21 cellular contexts compared by ENCODE assay signal in the genomic region with DNA sequence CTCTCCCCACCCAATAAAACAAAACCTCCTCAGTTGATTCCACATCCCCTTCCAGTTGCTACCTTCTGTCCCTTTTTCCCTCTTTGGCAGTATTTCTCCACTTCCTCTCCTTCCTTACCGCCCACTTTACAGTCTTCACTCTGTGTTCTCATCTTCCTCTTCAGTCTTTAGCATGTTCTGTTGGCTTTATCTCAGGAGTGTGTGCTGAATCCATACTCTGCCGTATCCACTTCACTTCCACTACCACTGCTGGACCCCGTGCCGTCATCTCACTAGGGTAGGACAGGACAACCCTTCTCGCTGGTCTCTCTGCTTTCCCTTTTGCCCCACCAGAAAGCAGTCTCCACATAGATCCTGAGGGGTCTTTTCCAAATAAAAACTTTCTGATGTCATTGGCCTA.
DNase-seq lines count a peak whose midpoint lies in the region; ATAC-seq and TF ChIP-seq lines count a peak whose summit lies in the region.
"Had no signal": no experiment of that assay in that cellular context is flagged by ENCODE, and none has a peak within 500 bp of the region (broad histone marks: within the 10 kb centered on the region; RNA-seq: fewer than 3 reads in every experiment).

No MANE protein-coding gene starts in this region.

- POLR2A ChIA-PET in MCF 10A (lab: Yijun Ruan, JAX): no interaction called here

- H3K27ac ChIP-seq in mammary epithelial cell (ENCODE audit: insufficient read depth, low read depth, low read length) (no peak overlapping the region), smooth muscle cell (ENCODE audit: low read depth) (peak overlapping the region; percentile 58)
- H3K27ac ChIP-seq: SJCRH30 had no signal

- H3K36me3 ChIP-seq in mammary epithelial cell (ENCODE audit: insufficient read depth, low read length): peaks cover 21% of the 10 kb centered on the region
- peaks cover 9% of the 10 kb centered on the region for H3K36me3 ChIP-seq in smooth muscle cell (ENCODE audit: low read depth)

- H3K4me1 ChIP-seq in mammary epithelial cell (ENCODE audit: insufficient read depth, low read length) (peaks cover 6% of the 10 kb centered on the region), smooth muscle cell (ENCODE audit: low read depth) (no peaks in the 10 kb centered on the region)
- H3K4me1 ChIP-seq: SJCRH30 had no signal

- dilution Hi-C loops in mammary epithelial cell (cut with HindIII; ENCODE audit: low sequenced_read_pairs): no loop called here

- in situ Hi-C loops in mammary epithelial cell (cut with MboI; ENCODE audit: low sequenced_read_pairs in 2 of 2): no loop called here

- ATAC-seq in T-helper 17 cell: no peak
- ATAC-seq in HG03432 (IDR thresholded peaks at IDR 0.05; ENCODE audit: unreplicated experiment): no peak
- ATAC-seq: Panc1 had no signal

- H3K9me3 Mint-ChIP-seq in MCF 10A (ENCODE audit: unreplicated experiment): no peaks in the 10 kb centered on the region
- H3K9me3 Mint-ChIP-seq in endothelial cell (ENCODE audit: unreplicated experiment): no peaks in the 10 kb centered on the region

- no peak overlapping the region for H2AFZ ChIP-seq in mammary epithelial cell (ENCODE audit: low read depth, low read length)
- H2AFZ ChIP-seq in smooth muscle cell (ENCODE audit: low read depth): no peak overlapping the region

- DNase-seq in MCF 10A (ENCODE audit: unreplicated experiment) (no peak), mammary epithelial cell (no peak), T-helper 17 cell (no peak), endothelial cell (ENCODE audit: low spot score) (no peak), smooth muscle cell (lab: John Stamatoyannopoulos, UW; ENCODE audit: unreplicated experiment) (no peak), KG1 (lab: John Stamatoyannopoulos, UW) (no peak), NCI-H748 treated with DMSO at 0.1 percent for 48 hours (lab: John Stamatoyannopoulos, UW) (no peak)
- DNase-seq: 8988T, AML-193, C1 segment of cervical spinal cord, DMS79, HCEC 1CT, NCI-H1105, NCI-H146, NCI-H2029, NCI-H345, NCI-H524, NCI-H82, SJCRH30 had no signal

- BruUV-seq in MCF 10A (replicated peaks; lab: Mats Ljungman, UMichigan): no TSS peak
- BruUV-seq in mammary epithelial cell (replicated peaks; lab: Mats Ljungman, UMichigan): no TSS peak

- peaks cover 80% of the 10 kb centered on the region for H3K79me2 ChIP-seq in mammary epithelial cell (ENCODE audit: insufficient read depth, low read length)
- peaks cover 98% of the 10 kb centered on the region for H3K79me2 ChIP-seq in smooth muscle cell (ENCODE audit: low read depth)

- H3K4me3 ChIP-seq in mammary epithelial cell (replicated peaks in 1 of 3; ENCODE audit: insufficient read depth in 1 of 3, low read depth in 2 of 3, low read length in 3 of 3) (no peak overlapping the region), smooth muscle cell (no peak overlapping the region)
- H3K4me3 ChIP-seq: SJCRH30 had no signal

- H3K4me3 Mint-ChIP-seq in MCF 10A (ENCODE audit: unreplicated experiment) (no peak overlapping the region), T-helper 17 cell (no peak overlapping the region), endothelial cell (ENCODE audit: unreplicated experiment) (peak overlapping the region; percentile 13)

- H3K27me3 ChIP-seq in mammary epithelial cell (ENCODE audit: insufficient read depth, low read length) (no peaks in the 10 kb centered on the region), smooth muscle cell (ENCODE audit: low read depth) (no peaks in the 10 kb centered on the region)
- H3K27me3 ChIP-seq: SJCRH30 had no signal

- H4K20me1 ChIP-seq in mammary epithelial cell (ENCODE audit: insufficient read depth, low read length): no peaks in the 10 kb centered on the region
- peaks cover 100% of the 10 kb centered on the region for H4K20me1 ChIP-seq in smooth muscle cell (ENCODE audit: low read depth)

- 84% methylated on average over 5 of the region's 5 CpGs for WGBS in mammary epithelial cell (ENCODE audit: low coverage, missing lambda C conversion rate)
- WGBS in smooth muscle cell (ENCODE audit: low lambda C conversion rate): 98% methylated on average over 5 of the region's 5 CpGs

- H3K27me3 Mint-ChIP-seq in MCF 10A (ENCODE audit: insufficient read depth, unreplicated experiment) (no peaks in the 10 kb centered on the region), T-helper 17 cell (no peaks in the 10 kb centered on the region), endothelial cell (ENCODE audit: unreplicated experiment) (peaks cover 4% of the 10 kb centered on the region)

- H3K9me3 ChIP-seq in mammary epithelial cell (replicated peaks; ENCODE audit: insufficient read depth, low read length) (no peaks in the 10 kb centered on the region), T-helper 17 cell (ENCODE audit: control insufficient read depth, low read length, poor library complexity, severe bottlenecking) (no peaks in the 10 kb centered on the region), smooth muscle cell (replicated peaks; ENCODE audit: low read depth) (no peaks in the 10 kb centered on the region)
- H3K9me3 ChIP-seq: SJCRH30 had no signal

- H3K4me1 Mint-ChIP-seq in MCF 10A (ENCODE audit: insufficient read depth, unreplicated experiment) (peaks cover 5% of the 10 kb centered on the region), T-helper 17 cell (peaks cover 29% of the 10 kb centered on the region), endothelial cell (ENCODE audit: unreplicated experiment) (peaks cover 48% of the 10 kb centered on the region)

- H3K9ac ChIP-seq in mammary epithelial cell (ENCODE audit: insufficient read depth, low read length) (no peak overlapping the region), smooth muscle cell (ENCODE audit: low read depth) (no peak overlapping the region)

- H3K36me3 Mint-ChIP-seq in MCF 10A (ENCODE audit: insufficient read depth, unreplicated experiment) (peaks cover 33% of the 10 kb centered on the region), T-helper 17 cell (ENCODE audit: low read depth) (peaks cover 12% of the 10 kb centered on the region), endothelial cell (ENCODE audit: low read depth, unreplicated experiment) (peaks cover 53% of the 10 kb centered on the region)

- H3K27ac Mint-ChIP-seq in MCF 10A (ENCODE audit: low read depth, unreplicated experiment): peak overlapping the region; percentile 4
- H3K27ac Mint-ChIP-seq in T-helper 17 cell: peak overlapping the region; percentile 2
- H3K27ac Mint-ChIP-seq in endothelial cell (ENCODE audit: unreplicated experiment): no peak overlapping the region

- intact Hi-C loops in MCF 10A (cut with micrococcal nuclease): no loop called here
- intact Hi-C loops in mammary epithelial cell (cut with micrococcal nuclease): no loop called here

- peaks cover 43% of the 10 kb centered on the region for H3F3A ChIP-seq in smooth muscle cell (ENCODE audit: low read depth)

- CTCF ChIA-PET in MCF 10A (lab: Yijun Ruan, JAX): no interaction called here
- CTCF ChIA-PET in mammary epithelial cell (lab: Charles Lee; ENCODE audit: low non-redundant PET): no interaction called here

- H3K4me2 ChIP-seq in mammary epithelial cell (ENCODE audit: insufficient read depth, low read depth, low read length) (no peak overlapping the region), smooth muscle cell (no peak overlapping the region)

- TF ChIP-seq CTCF in MCF 10A (IDR thresholded peaks at IDR 0.05; ENCODE audit: unreplicated experiment): no peak
- TF ChIP-seq CTCF in mammary epithelial cell (conservative IDR thresholded peaks at IDR 0.05 in 1 of 2, IDR thresholded peaks at IDR 0.05 in 1 of 2; ENCODE audit: extremely low read depth in 1 of 2, insufficient read depth in 1 of 2, low read depth in 1 of 2, low read length in 2 of 2): no peak
- TF ChIP-seq CTCF in endothelial cell (IDR thresholded peaks at IDR 0.05; ENCODE audit: unreplicated experiment): no peak
- TF ChIP-seq CTCF in smooth muscle cell (IDR thresholded peaks at IDR 0.05; ENCODE audit: borderline replicate concordance, insufficient read depth, poor library complexity, severe bottlenecking): no peak
